In the genomic region with DNA sequence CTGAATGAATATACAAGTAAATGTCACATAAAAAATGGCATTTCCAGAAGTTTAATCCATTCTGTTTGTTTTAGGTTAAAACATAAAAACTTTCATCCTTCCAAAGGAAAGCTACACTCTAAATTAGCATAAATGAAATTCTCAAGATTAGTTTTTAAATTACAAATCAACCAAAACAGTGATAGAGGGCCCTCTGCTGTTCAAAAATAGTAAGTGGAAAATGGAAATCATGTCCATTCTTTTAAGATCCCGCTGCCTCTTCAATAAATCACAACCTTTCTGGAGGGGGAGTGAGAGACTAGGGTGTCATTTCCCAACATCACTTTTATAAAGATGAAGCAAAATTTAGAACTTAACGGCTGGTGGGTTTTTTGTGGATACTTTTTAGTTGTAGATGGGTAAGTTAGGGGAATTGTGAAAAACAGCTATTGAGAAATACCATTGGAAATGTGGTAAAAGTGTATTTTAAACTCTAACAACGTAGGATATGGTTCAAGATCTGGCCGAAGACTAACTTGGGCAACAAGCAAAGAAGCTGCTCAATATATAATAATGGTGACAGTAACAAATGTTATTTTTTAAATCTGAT, we compare ENCODE assay signal across 8 cellular contexts. TPM values are rescaled to one million over a fixed set of nuclear protein-coding genes. Genes with fewer than 3 reads are reported as not detected.
DNase-seq lines count a peak whose midpoint lies in the region; ATAC-seq, FAIRE-seq and TF ChIP-seq lines count a peak whose summit lies in the region.

No MANE protein-coding gene starts in this region.

- H4K8ac ChIP-seq in mesendoderm (ENCODE audit: low read depth, low read length): no peak overlapping the region

- no peak overlapping the region for H3K9ac ChIP-seq in mesendoderm (ENCODE audit: low read length)

- H3K36me3 ChIP-seq in A673 (ENCODE audit: insufficient read depth, low read length, poor library complexity, severe bottlenecking): no peaks in the 10 kb centered on the region
- no peaks in the 10 kb centered on the region for H3K36me3 ChIP-seq in breast epithelium
- no peaks in the 10 kb centered on the region for H3K36me3 ChIP-seq in mesendoderm (ENCODE audit: control insufficient read depth, insufficient read depth, low read length)
- no peaks in the 10 kb centered on the region for H3K36me3 ChIP-seq in effector memory CD4-positive, alpha-beta T cell (ENCODE audit: control insufficient read depth, insufficient read depth, low read length)

- POLR2A ChIA-PET in A673 (lab: Charles Lee; ENCODE audit: low non-redundant PET): no interaction called here

- no peak overlapping the region for H3K18ac ChIP-seq in mesendoderm (ENCODE audit: low read length)

- peak; percentile 53 for FAIRE-seq in G401.6 (lab: Jason Lieb, UNC)

- intact Hi-C loops in A673 (cut with micrococcal nuclease; ENCODE audit: unreplicated experiment): loop anchor here (2.0 to 10.0 kb wide), 8 partner anchors 130 to 825 kb away; no protein-coding TSS in a partner anchor
- intact Hi-C loops in breast epithelium (cut with DNase I; ENCODE audit: low total_unique reads): no loop called here

- H3K27me3 ChIP-seq in A673 (replicated peaks; ENCODE audit: insufficient read depth, low read depth, low read length, poor library complexity) (no peaks in the 10 kb centered on the region), breast epithelium (no peaks in the 10 kb centered on the region), mesendoderm (ENCODE audit: insufficient read depth, low read length, poor library complexity) (no peaks in the 10 kb centered on the region)
- no peaks in the 10 kb centered on the region for H3K27me3 ChIP-seq in effector memory CD4-positive, alpha-beta T cell (replicated peaks; ENCODE audit: control insufficient read depth, insufficient read depth, low read length, poor library complexity, severe bottlenecking)

- no peak overlapping the region for H4K5ac ChIP-seq in mesendoderm (ENCODE audit: low read length)

- no peak for TF ChIP-seq POLR2A in breast epithelium (IDR thresholded peaks at IDR 0.05)

- BruUV-seq in A673 (replicated peaks; lab: Mats Ljungman, UMichigan): no TSS peak

- no peaks in the 10 kb centered on the region for H3K79me1 ChIP-seq in mesendoderm (ENCODE audit: low read length)

- peaks cover 10% of the 10 kb centered on the region for H3K4me1 ChIP-seq in A673 (ENCODE audit: insufficient read depth, low read length, poor library complexity, severe bottlenecking)
- no peaks in the 10 kb centered on the region for H3K4me1 ChIP-seq in breast epithelium
- no peaks in the 10 kb centered on the region for H3K4me1 ChIP-seq in mesendoderm (ENCODE audit: control insufficient read depth, low read depth, low read length)
- H3K4me1 ChIP-seq in effector memory CD4-positive, alpha-beta T cell (ENCODE audit: control insufficient read depth, insufficient read depth, low read length, poor library complexity, severe bottlenecking): peaks cover 9% of the 10 kb centered on the region

- H3K4me3 ChIP-seq in A673 (ENCODE audit: low read depth, low read length, poor library complexity, severe bottlenecking): no peak overlapping the region
- H3K4me3 ChIP-seq in breast epithelium: no peak overlapping the region
- no peak overlapping the region for H3K4me3 ChIP-seq in mesendoderm (ENCODE audit: low read length)
- H3K4me3 ChIP-seq in effector memory CD4-positive, alpha-beta T cell (ENCODE audit: insufficient read depth, low read depth, low read length, poor library complexity, severe bottlenecking): no peak overlapping the region

- DNase-seq in A673 (ENCODE audit: low spot score) (peak; percentile 67), NCI-H345 treated with DMSO at 0.1 percent for 48 hours (lab: John Stamatoyannopoulos, UW; ENCODE audit: unreplicated experiment) (peak; percentile 8), breast epithelium (ENCODE audit: low spot score in 2 of 2) (no peak), mesendoderm (peak; percentile 45)
- no peak for DNase-seq in effector memory CD4-positive, alpha-beta T cell
- no peak for DNase-seq in activated effector memory CD4-positive, alpha-beta T cell treated with Interleukin-2 at 50 U/mL for 16 hours

- H3K4ac ChIP-seq in mesendoderm (ENCODE audit: low read depth, low read length): no peak overlapping the region

- H3K56ac ChIP-seq in mesendoderm (ENCODE audit: low read length): no peak overlapping the region

- TF ChIP-seq CTCF in A673 (conservative IDR thresholded peaks at IDR 0.05; ENCODE audit: low read depth, low read length): peak; percentile 67
- peak; percentile 15 to 55 (median 49) for TF ChIP-seq CTCF in breast epithelium (IDR thresholded peaks at IDR 0.05)

- no peak overlapping the region for H3K23ac ChIP-seq in mesendoderm (ENCODE audit: low read length)

- no peak overlapping the region for H2BK5ac ChIP-seq in mesendoderm (ENCODE audit: low read length)

- H2AK5ac ChIP-seq in mesendoderm (ENCODE audit: low read length): no peak overlapping the region

- CTCF ChIA-PET in A673 (lab: Charles Lee): interaction anchor here (1.5 to 1.7 kb wide), 2 partner anchors 270 to 401 kb away, joined by 3 to 5 read pairs; no protein-coding TSS in a partner anchor

- no peaks in the 10 kb centered on the region for H3K79me2 ChIP-seq in mesendoderm (ENCODE audit: control insufficient read depth, insufficient read depth, low read length)

- WGBS in mesendoderm (ENCODE audit: extremely low coverage, insufficient coverage, low lambda C conversion rate): no CpG with 5 or more reads among the region's 4 CpGs

- no peak overlapping the region for H3K4me2 ChIP-seq in mesendoderm (ENCODE audit: low read length)

- no peak overlapping the region for H3K27ac ChIP-seq in A673 (ENCODE audit: low read depth, low read length, poor library complexity, severe bottlenecking)
- no peak overlapping the region for H3K27ac ChIP-seq in breast epithelium
- H3K27ac ChIP-seq in mesendoderm (ENCODE audit: low read depth, low read length): no peak overlapping the region
- no peak overlapping the region for H3K27ac ChIP-seq in effector memory CD4-positive, alpha-beta T cell (ENCODE audit: insufficient read depth, low read length, poor library complexity, severe bottlenecking)

- no peak for ATAC-seq in HG02870 (IDR thresholded peaks at IDR 0.05; ENCODE audit: unreplicated experiment)

- H3K9me3 ChIP-seq in A673 (ENCODE audit: low read depth, low read length, poor library complexity, severe bottlenecking) (no peaks in the 10 kb centered on the region), breast epithelium (no peaks in the 10 kb centered on the region)
- no peaks in the 10 kb centered on the region for H3K9me3 ChIP-seq in effector memory CD4-positive, alpha-beta T cell (ENCODE audit: control insufficient read depth, low read length)

- H2BK120ac ChIP-seq in mesendoderm (ENCODE audit: low read depth, low read length): no peak overlapping the region

- no peak overlapping the region for H2BK15ac ChIP-seq in mesendoderm (replicated peaks; ENCODE audit: low read depth)

RNA-seq across cellular contexts. Expression of gene DNAH7, which starts 1.7 kb away (rescaled TPM):
- 0.95 and 1.9 TPM in 2 replicates for total RNA-seq in A673 (2021)
- total RNA-seq in breast epithelium: 10 to 100 TPM in 1 of 3 donors, 1 to 10 TPM in 2; 1.3 to 10.5 (median 7.2) TPM
- polyA plus RNA-seq in mesendoderm (2013, experiment 1 of 2): 0.08 TPM
- polyA plus RNA-seq in mesendoderm (2013, experiment 2 of 2): 0.03 TPM

Comparison
In these comparisons a context has a peak if more than half of its experiments do, and no peak if none do; other contexts are left out.
1. DNase-seq: peak in A673 (single experiment), NCI-H345 treated with DMSO at 0.1 percent for 48 hours (single experiment) and mesendoderm (single experiment); none in breast epithelium (0 of 2), effector memory CD4-positive, alpha-beta T cell (0 of 3) and activated effector memory CD4-positive, alpha-beta T cell treated with Interleukin-2 at 50 U/mL for 16 hours (single experiment).